2 cellular contexts compared by ENCODE assay signal in the genomic region with DNA sequence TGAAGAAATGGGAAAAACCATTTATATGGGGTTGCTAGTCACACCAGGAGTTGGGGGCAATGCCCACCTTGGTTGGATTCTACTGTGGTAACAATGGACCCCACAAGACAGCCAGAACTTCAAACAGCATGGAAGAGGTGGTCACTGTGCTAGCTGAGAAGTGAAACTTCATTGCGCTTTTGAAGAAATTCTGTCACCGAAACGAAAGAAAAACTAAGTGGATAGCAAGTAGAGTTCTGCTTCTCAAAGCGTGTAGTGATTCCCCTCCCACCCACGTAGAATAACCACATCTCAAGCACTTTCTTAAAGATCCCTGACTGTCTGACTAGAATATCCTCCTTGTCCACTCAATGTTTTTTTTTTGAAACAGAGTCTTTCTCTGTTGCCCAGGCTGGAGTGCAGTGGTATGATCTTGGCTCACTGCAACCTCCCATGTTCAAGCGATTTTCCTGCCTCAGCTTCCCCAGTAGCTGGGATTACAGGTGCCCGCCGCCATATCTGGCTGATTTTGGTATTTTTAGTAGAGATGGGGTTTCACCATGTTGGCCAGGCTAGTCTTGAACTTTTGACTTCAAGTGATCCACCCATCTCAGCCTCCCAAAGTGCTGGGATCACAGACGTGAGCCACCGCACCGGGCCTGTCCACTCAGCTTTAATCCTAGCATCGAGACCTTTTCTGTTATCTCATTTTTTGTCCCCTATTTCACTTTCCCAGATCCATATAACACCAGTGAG.
TF ChIP-seq lines count a peak whose summit lies in the region.

No MANE protein-coding gene starts in this region.

TF ChIP-seq in SK-N-SH, 30 proteins besides CTCF, POLR2A, EP300 and RAD21 (continued from another document):
- TF ChIP-seq, protein P1, sequence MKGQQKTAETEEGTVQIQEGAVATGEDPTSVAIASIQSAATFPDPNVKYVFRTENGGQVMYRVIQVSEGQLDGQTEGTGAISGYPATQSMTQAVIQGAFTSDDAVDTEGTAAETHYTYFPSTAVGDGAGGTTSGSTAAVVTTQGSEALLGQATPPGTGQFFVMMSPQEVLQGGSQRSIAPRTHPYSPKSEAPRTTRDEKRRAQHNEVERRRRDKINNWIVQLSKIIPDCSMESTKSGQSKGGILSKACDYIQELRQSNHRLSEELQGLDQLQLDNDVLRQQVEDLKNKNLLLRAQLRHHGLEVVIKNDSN (IDR thresholded peaks at IDR 0.05; ENCODE audit: borderline replicate concordance, low read depth) = no peak
- TF ChIP-seq MEF2A (IDR thresholded peaks at IDR 0.05; ENCODE audit: borderline replicate concordance, low read depth) = no peak
- no peak for TF ChIP-seq RFX5 (IDR thresholded peaks at IDR 0.05; ENCODE audit: low read length)
- no peak for TF ChIP-seq YY1 (IDR thresholded peaks at IDR 0.05; ENCODE audit: low read depth)
- TF ChIP-seq, protein P2, sequence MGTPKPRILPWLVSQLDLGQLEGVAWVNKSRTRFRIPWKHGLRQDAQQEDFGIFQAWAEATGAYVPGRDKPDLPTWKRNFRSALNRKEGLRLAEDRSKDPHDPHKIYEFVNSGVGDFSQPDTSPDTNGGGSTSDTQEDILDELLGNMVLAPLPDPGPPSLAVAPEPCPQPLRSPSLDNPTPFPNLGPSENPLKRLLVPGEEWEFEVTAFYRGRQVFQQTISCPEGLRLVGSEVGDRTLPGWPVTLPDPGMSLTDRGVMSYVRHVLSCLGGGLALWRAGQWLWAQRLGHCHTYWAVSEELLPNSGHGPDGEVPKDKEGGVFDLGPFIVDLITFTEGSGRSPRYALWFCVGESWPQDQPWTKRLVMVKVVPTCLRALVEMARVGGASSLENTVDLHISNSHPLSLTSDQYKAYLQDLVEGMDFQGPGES (IDR thresholded peaks at IDR 0.05; ENCODE audit: low read depth, low read length) = no peak
- no peak for TF ChIP-seq NFIC (IDR thresholded peaks at IDR 0.05; ENCODE audit: borderline replicate concordance)
- TF ChIP-seq ELF1 (IDR thresholded peaks at IDR 0.05) = no peak
- no peak for TF ChIP-seq SMC3 (IDR thresholded peaks at IDR 0.05; ENCODE audit: low read depth, low read length)
- TF ChIP-seq, protein P3, sequence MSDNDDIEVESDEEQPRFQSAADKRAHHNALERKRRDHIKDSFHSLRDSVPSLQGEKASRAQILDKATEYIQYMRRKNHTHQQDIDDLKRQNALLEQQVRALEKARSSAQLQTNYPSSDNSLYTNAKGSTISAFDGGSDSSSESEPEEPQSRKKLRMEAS (IDR thresholded peaks at IDR 0.05; ENCODE audit: low read depth) = no peak
- TF ChIP-seq TCF12 (IDR thresholded peaks at IDR 0.05) = no peak
- TF ChIP-seq SIN3A (IDR thresholded peaks at IDR 0.05; ENCODE audit: borderline replicate concordance, low read depth, low read length) = no peak
- no peak for TF ChIP-seq TEAD4 (IDR thresholded peaks at IDR 0.05; ENCODE audit: borderline replicate concordance, insufficient read depth)
- no peak for TF ChIP-seq GATA2 (CRISPR knock-in tag; IDR thresholded peaks at IDR 0.05)
- no peak for TF ChIP-seq MXI1 (IDR thresholded peaks at IDR 0.05; ENCODE audit: low read depth, low read length)
- no peak for TF ChIP-seq GABPA (IDR thresholded peaks at IDR 0.05; ENCODE audit: low read depth)
- TF ChIP-seq RXRA (IDR thresholded peaks at IDR 0.05; ENCODE audit: borderline replicate concordance, low read depth) = no peak
- TF ChIP-seq, protein P4, sequence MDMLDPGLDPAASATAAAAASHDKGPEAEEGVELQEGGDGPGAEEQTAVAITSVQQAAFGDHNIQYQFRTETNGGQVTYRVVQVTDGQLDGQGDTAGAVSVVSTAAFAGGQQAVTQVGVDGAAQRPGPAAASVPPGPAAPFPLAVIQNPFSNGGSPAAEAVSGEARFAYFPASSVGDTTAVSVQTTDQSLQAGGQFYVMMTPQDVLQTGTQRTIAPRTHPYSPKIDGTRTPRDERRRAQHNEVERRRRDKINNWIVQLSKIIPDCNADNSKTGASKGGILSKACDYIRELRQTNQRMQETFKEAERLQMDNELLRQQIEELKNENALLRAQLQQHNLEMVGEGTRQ (IDR thresholded peaks at IDR 0.05; ENCODE audit: borderline replicate concordance, low read depth, low read length) = no peak
- TF ChIP-seq, protein P5, sequence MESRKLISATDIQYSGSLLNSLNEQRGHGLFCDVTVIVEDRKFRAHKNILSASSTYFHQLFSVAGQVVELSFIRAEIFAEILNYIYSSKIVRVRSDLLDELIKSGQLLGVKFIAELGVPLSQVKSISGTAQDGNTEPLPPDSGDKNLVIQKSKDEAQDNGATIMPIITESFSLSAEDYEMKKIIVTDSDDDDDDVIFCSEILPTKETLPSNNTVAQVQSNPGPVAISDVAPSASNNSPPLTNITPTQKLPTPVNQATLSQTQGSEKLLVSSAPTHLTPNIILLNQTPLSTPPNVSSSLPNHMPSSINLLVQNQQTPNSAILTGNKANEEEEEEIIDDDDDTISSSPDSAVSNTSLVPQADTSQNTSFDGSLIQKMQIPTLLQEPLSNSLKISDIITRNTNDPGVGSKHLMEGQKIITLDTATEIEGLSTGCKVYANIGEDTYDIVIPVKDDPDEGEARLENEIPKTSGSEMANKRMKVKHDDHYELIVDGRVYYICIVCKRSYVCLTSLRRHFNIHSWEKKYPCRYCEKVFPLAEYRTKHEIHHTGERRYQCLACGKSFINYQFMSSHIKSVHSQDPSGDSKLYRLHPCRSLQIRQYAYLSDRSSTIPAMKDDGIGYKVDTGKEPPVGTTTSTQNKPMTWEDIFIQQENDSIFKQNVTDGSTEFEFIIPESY (IDR thresholded peaks at IDR 0.05; ENCODE audit: borderline replicate concordance, low read depth) = no peak
- TF ChIP-seq, protein P6, sequence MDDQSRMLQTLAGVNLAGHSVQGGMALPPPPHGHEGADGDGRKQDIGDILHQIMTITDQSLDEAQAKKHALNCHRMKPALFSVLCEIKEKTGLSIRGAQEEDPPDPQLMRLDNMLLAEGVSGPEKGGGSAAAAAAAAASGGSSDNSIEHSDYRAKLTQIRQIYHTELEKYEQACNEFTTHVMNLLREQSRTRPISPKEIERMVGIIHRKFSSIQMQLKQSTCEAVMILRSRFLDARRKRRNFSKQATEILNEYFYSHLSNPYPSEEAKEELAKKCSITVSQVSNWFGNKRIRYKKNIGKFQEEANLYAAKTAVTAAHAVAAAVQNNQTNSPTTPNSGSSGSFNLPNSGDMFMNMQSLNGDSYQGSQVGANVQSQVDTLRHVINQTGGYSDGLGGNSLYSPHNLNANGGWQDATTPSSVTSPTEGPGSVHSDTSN (IDR thresholded peaks at IDR 0.05) = no peak
TF ChIP-seq in SK-N-SH: peak in this region for 0.

TF ChIP-seq in SK-N-SH treated with all-trans-retinoic acid at 6 μM for 48 hours, 23 proteins besides CTCF, POLR2A, EP300 and RAD21 (continued from another document):
- TF ChIP-seq, protein P7, sequence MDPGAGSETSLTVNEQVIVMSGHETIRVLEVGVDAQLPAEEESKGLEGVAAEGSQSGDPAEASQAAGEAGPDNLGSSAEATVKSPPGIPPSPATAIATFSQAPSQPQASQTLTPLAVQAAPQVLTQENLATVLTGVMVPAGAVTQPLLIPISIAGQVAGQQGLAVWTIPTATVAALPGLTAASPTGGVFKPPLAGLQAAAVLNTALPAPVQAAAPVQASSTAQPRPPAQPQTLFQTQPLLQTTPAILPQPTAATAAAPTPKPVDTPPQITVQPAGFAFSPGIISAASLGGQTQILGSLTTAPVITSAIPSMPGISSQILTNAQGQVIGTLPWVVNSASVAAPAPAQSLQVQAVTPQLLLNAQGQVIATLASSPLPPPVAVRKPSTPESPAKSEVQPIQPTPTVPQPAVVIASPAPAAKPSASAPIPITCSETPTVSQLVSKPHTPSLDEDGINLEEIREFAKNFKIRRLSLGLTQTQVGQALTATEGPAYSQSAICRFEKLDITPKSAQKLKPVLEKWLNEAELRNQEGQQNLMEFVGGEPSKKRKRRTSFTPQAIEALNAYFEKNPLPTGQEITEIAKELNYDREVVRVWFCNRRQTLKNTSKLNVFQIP (CRISPR knock-in tag; IDR thresholded peaks at IDR 0.05; ENCODE audit: borderline replicate concordance, low read depth) = no peak
- TF ChIP-seq, protein P8, sequence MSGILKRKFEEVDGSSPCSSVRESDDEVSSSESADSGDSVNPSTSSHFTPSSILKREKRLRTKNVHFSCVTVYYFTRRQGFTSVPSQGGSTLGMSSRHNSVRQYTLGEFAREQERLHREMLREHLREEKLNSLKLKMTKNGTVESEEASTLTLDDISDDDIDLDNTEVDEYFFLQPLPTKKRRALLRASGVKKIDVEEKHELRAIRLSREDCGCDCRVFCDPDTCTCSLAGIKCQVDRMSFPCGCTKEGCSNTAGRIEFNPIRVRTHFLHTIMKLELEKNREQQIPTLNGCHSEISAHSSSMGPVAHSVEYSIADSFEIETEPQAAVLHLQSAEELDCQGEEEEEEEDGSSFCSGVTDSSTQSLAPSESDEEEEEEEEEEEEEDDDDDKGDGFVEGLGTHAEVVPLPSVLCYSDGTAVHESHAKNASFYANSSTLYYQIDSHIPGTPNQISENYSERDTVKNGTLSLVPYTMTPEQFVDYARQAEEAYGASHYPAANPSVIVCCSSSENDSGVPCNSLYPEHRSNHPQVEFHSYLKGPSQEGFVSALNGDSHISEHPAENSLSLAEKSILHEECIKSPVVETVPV (CRISPR knock-in tag; IDR thresholded peaks at IDR 0.05) = no peak
- TF ChIP-seq ISL1 (CRISPR knock-in tag; IDR thresholded peaks at IDR 0.05) = no peak
- TF ChIP-seq ZNF565 (CRISPR knock-in tag; conservative IDR thresholded peaks at IDR 0.05; ENCODE audit: low read depth) = no peak
- TF ChIP-seq TOX (CRISPR knock-in tag; IDR thresholded peaks at IDR 0.05; ENCODE audit: borderline replicate concordance) = no peak
- no peak for TF ChIP-seq TCF4 (CRISPR knock-in tag; IDR thresholded peaks at IDR 0.05; ENCODE audit: borderline replicate concordance)
- TF ChIP-seq, protein P9, sequence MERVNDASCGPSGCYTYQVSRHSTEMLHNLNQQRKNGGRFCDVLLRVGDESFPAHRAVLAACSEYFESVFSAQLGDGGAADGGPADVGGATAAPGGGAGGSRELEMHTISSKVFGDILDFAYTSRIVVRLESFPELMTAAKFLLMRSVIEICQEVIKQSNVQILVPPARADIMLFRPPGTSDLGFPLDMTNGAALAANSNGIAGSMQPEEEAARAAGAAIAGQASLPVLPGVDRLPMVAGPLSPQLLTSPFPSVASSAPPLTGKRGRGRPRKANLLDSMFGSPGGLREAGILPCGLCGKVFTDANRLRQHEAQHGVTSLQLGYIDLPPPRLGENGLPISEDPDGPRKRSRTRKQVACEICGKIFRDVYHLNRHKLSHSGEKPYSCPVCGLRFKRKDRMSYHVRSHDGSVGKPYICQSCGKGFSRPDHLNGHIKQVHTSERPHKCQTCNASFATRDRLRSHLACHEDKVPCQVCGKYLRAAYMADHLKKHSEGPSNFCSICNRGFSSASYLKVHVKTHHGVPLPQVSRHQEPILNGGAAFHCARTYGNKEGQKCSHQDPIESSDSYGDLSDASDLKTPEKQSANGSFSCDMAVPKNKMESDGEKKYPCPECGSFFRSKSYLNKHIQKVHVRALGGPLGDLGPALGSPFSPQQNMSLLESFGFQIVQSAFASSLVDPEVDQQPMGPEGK (CRISPR knock-in tag; IDR thresholded peaks at IDR 0.05; ENCODE audit: borderline replicate concordance) = no peak
